ENCODE assay signal across 8 cellular contexts in genomic region chr7:141649865-141650499, GRCh38. TPM values are rescaled to one million over a fixed set of nuclear protein-coding genes. Genes with fewer than 3 reads are reported as not detected.
DNase-seq lines count a peak whose midpoint lies in the region; ATAC-seq and TF ChIP-seq lines count a peak whose summit lies in the region.

No MANE protein-coding gene starts in this region.

- DNase-seq in activated naive CD4-positive, alpha-beta T cell treated with anti-CD3 and anti-CD28 coated beads, Interleukin-2, amount 10 ng/mL, durations not matched to agents 7 days and 5 days = peak; percentile 51
- DNase-seq in activated naive CD4-positive, alpha-beta T cell (lab: John Stamatoyannopoulos, UW) = no peak
- DNase-seq in HFFc6 = peak; percentile 93
- DNase-seq in NB4 (ENCODE audit: low read depth) = peak; percentile 62
- DNase-seq in SJSA1 (ENCODE audit: low read depth in 1 of 2, low spot score in 2 of 2) = peak; percentile 49 to 62
- peak; percentile 76 to 91 for DNase-seq in dermis microvascular lymphatic vessel endothelial cell (ENCODE audit: low read depth in 2 of 2)
- peak in 1 of 3 donors; percentile 59 for DNase-seq in right lobe of liver
- DNase-seq in thyroid gland = peak; percentile 76 to 77

- no peaks in the 10 kb centered on the region for H3K9me3 Mint-ChIP-seq in activated naive CD4-positive, alpha-beta T cell treated with anti-CD3 and anti-CD28 coated beads, Interleukin-2, amount 10 ng/mL, durations not matched to agents 7 days and 5 days
- no peaks in the 10 kb centered on the region for H3K9me3 Mint-ChIP-seq in HFFc6

- peaks cover 19% of the 10 kb centered on the region for H3K36me3 Mint-ChIP-seq in activated naive CD4-positive, alpha-beta T cell treated with anti-CD3 and anti-CD28 coated beads, Interleukin-2, amount 10 ng/mL, durations not matched to agents 7 days and 5 days
- H3K36me3 Mint-ChIP-seq in HFFc6 (ENCODE audit: low read depth) = no peaks in the 10 kb centered on the region; the same call in 1 of the 2 replicates

- intact Hi-C loops in right lobe of liver (cut with DNase I) = no loop called here
- intact Hi-C loops in thyroid gland (cut with DNase I) = loop anchor here (10.0 kb wide), 1 partner anchor 85 kb away; the partner anchor contains the start of gene SSBP1

- peak; percentile 86 to 89 (median 88) for ATAC-seq in right lobe of liver

- WGBS in right lobe of liver (ENCODE audit: insufficient coverage, low coverage, low lambda C conversion rate, missing lambda C conversion rate) = 19% methylated on average over 4 of the region's 4 CpGs
- 24 to 29% methylated on average over 4 of the region's 4 CpGs for WGBS in thyroid gland, 2 donors

- H3K27me3 Mint-ChIP-seq in activated naive CD4-positive, alpha-beta T cell treated with anti-CD3 and anti-CD28 coated beads, Interleukin-2, amount 10 ng/mL, durations not matched to agents 7 days and 5 days = no peaks in the 10 kb centered on the region
- H3K27me3 Mint-ChIP-seq in HFFc6 (ENCODE audit: insufficient read depth) = no peaks in the 10 kb centered on the region; the same call in 1 of the 2 replicates

- H3K27me3 ChIP-seq in SJSA1 (replicated peaks) (no peaks in the 10 kb centered on the region), right lobe of liver (no peaks in the 10 kb centered on the region), thyroid gland (no peaks in the 10 kb centered on the region)

- CTCF ChIA-PET in activated naive CD4-positive, alpha-beta T cell treated with anti-CD3 and anti-CD28 coated beads, Interleukin-2, amount 10 ng/mL, durations not matched to agents 7 days and 5 days (lab: Charles Lee) = interaction anchor here (0.6 to 3.3 kb wide), 7 partner anchors 9 to 578 kb away, joined by 3 to 8 read pairs (median 4); partner anchors contain the start of genes AGK, SSBP1 and WEE2

- H3K4me3 Mint-ChIP-seq in activated naive CD4-positive, alpha-beta T cell treated with anti-CD3 and anti-CD28 coated beads, Interleukin-2, amount 10 ng/mL, durations not matched to agents 7 days and 5 days = no peak overlapping the region
- no peak overlapping the region for H3K4me3 Mint-ChIP-seq in HFFc6

- H3K27ac ChIP-seq in SJSA1 (no peak overlapping the region), right lobe of liver (no peak overlapping the region), thyroid gland (peak overlapping the region; percentile 38 to 74 (median 60))

- no peak overlapping the region for H3K27ac Mint-ChIP-seq in activated naive CD4-positive, alpha-beta T cell treated with anti-CD3 and anti-CD28 coated beads, Interleukin-2, amount 10 ng/mL, durations not matched to agents 7 days and 5 days
- H3K27ac Mint-ChIP-seq in HFFc6 = peak overlapping the region; percentile 69

- TF ChIP-seq POLR2A in NB4 (IDR thresholded peaks at IDR 0.05; ENCODE audit: extremely low read depth, insufficient read length) (no peak), right lobe of liver (IDR thresholded peaks at IDR 0.05) (no peak), thyroid gland (IDR thresholded peaks at IDR 0.05) (no peak)

- H3K36me3 ChIP-seq in SJSA1 = peaks cover 51% of the 10 kb centered on the region
- H3K36me3 ChIP-seq in right lobe of liver = peaks cover 0 to 3% (median 0%) of the 10 kb centered on the region in 4 donors
- H3K36me3 ChIP-seq in thyroid gland = no peaks in the 10 kb centered on the region

- TF ChIP-seq CTCF in HFFc6 (IDR thresholded peaks at IDR 0.05) = peak; percentile 87
- TF ChIP-seq CTCF in NB4 (IDR thresholded peaks at IDR 0.05; ENCODE audit: low read depth, low read length) = peak; percentile 67
- peak; percentile 54 to 73 (median 67) for TF ChIP-seq CTCF in right lobe of liver (IDR thresholded peaks at IDR 0.05)
- peak; percentile 35 to 93 (median 80) for TF ChIP-seq CTCF in thyroid gland (IDR thresholded peaks at IDR 0.05)

- no peaks in the 10 kb centered on the region for H3K9me3 ChIP-seq in SJSA1 (replicated peaks)
- no peaks in the 10 kb centered on the region for H3K9me3 ChIP-seq in right lobe of liver
- H3K9me3 ChIP-seq in thyroid gland = no peaks in the 10 kb centered on the region

- no peak overlapping the region for H3K4me3 ChIP-seq in NB4 (ENCODE audit: low read depth, low read length)
- no peak overlapping the region for H3K4me3 ChIP-seq in SJSA1
- no peak overlapping the region for H3K4me3 ChIP-seq in right lobe of liver
- H3K4me3 ChIP-seq in thyroid gland (replicated peaks in 1 of 3) = no peak overlapping the region

- no peaks in the 10 kb centered on the region for H3K4me1 ChIP-seq in SJSA1 (replicated peaks)
- peaks cover 0 to 4% (median 0%) of the 10 kb centered on the region in 4 donors for H3K4me1 ChIP-seq in right lobe of liver
- peaks cover 29% of the 10 kb centered on the region in 2 donors for H3K4me1 ChIP-seq in thyroid gland

- H3K4me1 Mint-ChIP-seq in activated naive CD4-positive, alpha-beta T cell treated with anti-CD3 and anti-CD28 coated beads, Interleukin-2, amount 10 ng/mL, durations not matched to agents 7 days and 5 days = peaks cover 6% of the 10 kb centered on the region
- peaks cover 18% of the 10 kb centered on the region for H3K4me1 Mint-ChIP-seq in HFFc6 (ENCODE audit: low read depth)

RNA-seq across cellular contexts. Expression of gene DENND11, which starts 52.0 kb away (rescaled TPM):
- total RNA-seq in HFFc6 (2021; fragmentation: NEBNext Ultra II Directional; extraction: Animal tissue kit (Norgen Biotek cat#: 25700)) = 1 to 10 TPM; 3.4 to 3.8 (median 3.6) TPM
- 8.3 and 8.5 TPM in 2 replicates for total RNA-seq in SJSA1 (2014; rRNA removed; shearing (Covaris generic))
- total RNA-seq in dermis microvascular lymphatic vessel endothelial cell (78.3 and 116 TPM in 2 replicates), right lobe of liver (10 to 100 TPM; 24.4 to 30.8 (median 26.3) TPM), thyroid gland (10 to 100 TPM; 34.1 to 57.5 (median 45.3) TPM)

RNA-seq across cellular contexts. Expression of gene WEE2, which starts 58.2 kb away (rescaled TPM):
- total RNA-seq in HFFc6 (2021; fragmentation: NEBNext Ultra II Directional; extraction: Animal tissue kit (Norgen Biotek cat#: 25700)) = not detected
- total RNA-seq in SJSA1 (2014; rRNA removed; shearing (Covaris generic)) = not detected in 2 replicates
- total RNA-seq in dermis microvascular lymphatic vessel endothelial cell (under 0.01 and 0.13 TPM in 2 replicates), right lobe of liver (not detected), thyroid gland (under 1 TPM in 1 of 4 donors, not detected in 3; 0.79 TPM)

Comparison
In these comparisons a context has a peak if more than half of its experiments do, and no peak if none do; other contexts are left out.
1. DNase-seq: peak in activated naive CD4-positive, alpha-beta T cell treated with anti-CD3 and anti-CD28 coated beads, Interleukin-2, amount 10 ng/mL, durations not matched to agents 7 days and 5 days (single experiment), HFFc6 (single experiment), NB4 (single experiment), SJSA1 (2 of 2), dermis microvascular lymphatic vessel endothelial cell (2 of 2) and thyroid gland (2 of 2); none in activated naive CD4-positive, alpha-beta T cell (0 of 4).
2. H3K27ac ChIP-seq: peak in thyroid gland (3 of 3); none in SJSA1 (single experiment) and right lobe of liver (0 of 3).
3. Peak in every context shown above with its lines, with median percentiles within 50 percentile points of each other: CTCF ChIP-seq.